ENCODE assay signal across 1 cellular context in the genomic region with DNA sequence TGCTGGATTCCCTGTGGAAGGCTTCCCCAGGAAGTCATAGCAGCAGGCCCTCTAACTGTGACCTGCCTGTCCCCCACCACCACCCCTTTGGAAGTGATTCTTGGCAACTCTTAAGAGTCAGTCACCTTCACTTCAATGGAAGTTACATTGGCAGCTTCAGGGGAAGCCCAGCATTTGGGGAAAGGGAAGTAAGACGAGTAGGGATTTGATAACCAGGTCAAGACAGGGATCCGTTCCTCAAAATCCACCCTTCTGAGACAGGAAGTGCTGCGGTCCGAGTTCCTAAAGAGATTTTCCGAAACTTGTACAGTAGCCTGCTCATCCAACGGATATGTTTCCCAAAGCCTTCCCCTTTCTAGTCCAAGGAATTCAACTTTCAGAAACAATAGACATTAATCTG.
TF ChIP-seq lines count a peak whose summit lies in the region.

No MANE protein-coding gene starts in this region.

TF ChIP-seq in H1, 55 proteins besides CTCF, POLR2A, EP300 and RAD21 (continued from another document):
- TF ChIP-seq NANOG (IDR thresholded peaks at IDR 0.05; ENCODE audit: insufficient read depth, low read depth, low read length, poor library complexity, severe bottlenecking) (no peak), SP2 (IDR thresholded peaks at IDR 0.05; ENCODE audit: low read length) (no peak), SIX5 (IDR thresholded peaks at IDR 0.05; ENCODE audit: low read depth, low read length) (no peak), JUN (IDR thresholded peaks at IDR 0.05; ENCODE audit: low read depth, low read length) (no peak), ASH2L (IDR thresholded peaks at IDR 0.05; ENCODE audit: low read length) (no peak), TAF1 (IDR thresholded peaks at IDR 0.05; ENCODE audit: low read depth, low read length) (no peak)
